17 cellular contexts compared by ENCODE assay signal in genomic region chr4:24802648-24803047, GRCh38. TPM values are rescaled to one million over a fixed set of nuclear protein-coding genes. Genes with fewer than 3 reads are reported as not detected.
"Had no signal": no experiment of that assay in that cellular context is flagged by ENCODE, and none has a peak within 500 bp of the region (broad histone marks: within the 10 kb centered on the region; RNA-seq: fewer than 3 reads in every experiment).

No MANE protein-coding gene starts in this region.

- ATAC-seq: activated CD8-positive, alpha-beta T cell treated with anti-CD3 and anti-CD28 coated beads for 36 hours; activated naive CD4-positive, alpha-beta T cell treated with anti-CD3 and anti-CD28 coated beads, Interleukin-2, amount 50 U/mL, for 72 hours; activated T-cell treated with anti-CD3 and anti-CD28 coated beads, Interleukin-2, amount 50 U/mL, for 72 hours had no signal

- H3K36me3 ChIP-seq: brain microvascular endothelial cell, sigmoid colon, thyroid gland had no signal

- H3K4me3 ChIP-seq: hepatocyte, lung, sigmoid colon, thyroid gland had no signal

- H3K27ac ChIP-seq: brain microvascular endothelial cell, hepatocyte, thyroid gland had no signal

- DNase-seq: activated B cell treated with CpG ODN at 0.5 μM for 24 hours; activated CD4-positive, alpha-beta T cell treated with anti-CD3 and anti-CD28 coated beads for 48 hours; activated CD8-positive, alpha-beta T cell treated with anti-CD3 and anti-CD28 coated beads for 36 hours; activated gamma-delta T cell; activated T-cell treated with anti-CD3 and anti-CD28 coated beads, Interleukin-2, amount 50 U/mL, for 72 hours; amygdala; brain microvascular endothelial cell; effector memory CD4-positive, alpha-beta T cell; islet precursor cell; sigmoid colon; stimulated activated CD4-positive, alpha-beta T cell treated with anti-CD3 and anti-CD28 coated beads, Interleukin-1b, Interleukin-23, amount 100 ng/mL, for 48 hours; T-helper 2 cell; thyroid gland had no signal

- H3K9me3 ChIP-seq: sigmoid colon, thyroid gland had no signal

- H3K27me3 ChIP-seq: brain microvascular endothelial cell, thyroid gland had no signal

RNA-seq across cellular contexts. Expression of gene SOD3, which starts 7.3 kb away (rescaled TPM):
- total RNA-seq: activated B cell treated with CpG ODN at 0.5 μM for 24 hours; activated CD8-positive, alpha-beta T cell treated with anti-CD3 and anti-CD28 coated beads for 36 hours; activated naive CD4-positive, alpha-beta T cell treated with anti-CD3 and anti-CD28 coated beads, Interleukin-2, amount 50 U/mL, for 72 hours; activated T-cell treated with anti-CD3 and anti-CD28 coated beads, Interleukin-2, amount 50 U/mL, for 72 hours; pulmonary artery endothelial cell had no signal
